ENCODE assay signal across 16 cellular contexts in genomic region chr11:45927332-45927683, GRCh38. TPM values are rescaled to one million over a fixed set of nuclear protein-coding genes. Genes with fewer than 3 reads are reported as not detected.
DNase-seq lines count a peak whose midpoint lies in the region; ATAC-seq and TF ChIP-seq lines count a peak whose summit lies in the region.
"Had no signal": no experiment of that assay in that cellular context is flagged by ENCODE, and none has a peak within 500 bp of the region (broad histone marks: within the 10 kb centered on the region; RNA-seq: fewer than 3 reads in every experiment).

No MANE protein-coding gene starts in this region.

- H3K79me2 ChIP-seq in osteoblast (ENCODE audit: insufficient read depth, low read length) (no peaks in the 10 kb centered on the region), PC-3 (ENCODE audit: low read length) (peaks cover 5% of the 10 kb centered on the region; the same call in 1 of the 2 replicates)

- peak overlapping the region in 4 of 7 donors; percentile 29 to 78 (median 58) for H3K27ac Mint-ChIP-seq in CD4-positive, alpha-beta memory T cell
- peak overlapping the region; percentile 5 for H3K27ac Mint-ChIP-seq in activated naive CD8-positive, alpha-beta T cell treated with anti-CD3 and anti-CD28 coated beads, Interleukin-2, amount 10 ng/mL, durations not matched to agents 7 days and 5 days

- no TSS peak for BruUV-seq in PC-3 (replicated peaks; lab: Mats Ljungman, UMichigan)

- H3K9me3 Mint-ChIP-seq in CD4-positive, alpha-beta memory T cell: peaks cover 0 to 2% (median 0%) of the 10 kb centered on the region in 8 donors
- no peaks in the 10 kb centered on the region for H3K9me3 Mint-ChIP-seq in activated naive CD8-positive, alpha-beta T cell treated with anti-CD3 and anti-CD28 coated beads, Interleukin-2, amount 10 ng/mL, durations not matched to agents 7 days and 5 days

- POLR2A ChIA-PET in CD4-positive, alpha-beta memory T cell (lab: Charles Lee; ENCODE audit: partially characterized antibody): interaction anchor here (6.2 kb wide), 1 partner anchor 9 kb away, joined by 77 read pairs; the partner anchor contains the start of gene PEX16
- POLR2A ChIA-PET in activated naive CD8-positive, alpha-beta T cell treated with anti-CD3 and anti-CD28 coated beads, Interleukin-2, amount 10 ng/mL, durations not matched to agents 7 days and 5 days (lab: Charles Lee): interaction anchor here (5.5 kb wide), 1 partner anchor 10 kb away, joined by 40 read pairs; the partner anchor contains the start of gene PEX16
- POLR2A ChIA-PET in PC-3 (lab: Charles Lee; ENCODE audit: unreplicated experiment): no interaction called here

- intact Hi-C loops in CD4-positive, alpha-beta memory T cell (cut with micrococcal nuclease): no loop called here
- intact Hi-C loops in PC-3 (cut with micrococcal nuclease): no loop called here

- H3K36me3 Mint-ChIP-seq in CD4-positive, alpha-beta memory T cell: peaks cover 6 to 9% of the 10 kb centered on the region in 2 donors
- no peaks in the 10 kb centered on the region for H3K36me3 Mint-ChIP-seq in activated naive CD8-positive, alpha-beta T cell treated with anti-CD3 and anti-CD28 coated beads, Interleukin-2, amount 10 ng/mL, durations not matched to agents 7 days and 5 days

- peaks cover 5% of the 10 kb centered on the region for H4K20me1 ChIP-seq in osteoblast (ENCODE audit: insufficient read depth, low read length)
- H4K20me1 ChIP-seq in PC-3 (ENCODE audit: low read length): no peaks in the 10 kb centered on the region

- ATAC-seq in activated naive CD8-positive, alpha-beta T cell treated with anti-CD3 and anti-CD28 coated beads, Interleukin-2, amount 10 ng/mL, durations not matched to agents 7 days and 5 days (ENCODE audit: low read depth): no peak
- no peak for ATAC-seq in PC-3
- ATAC-seq: left lung had no signal

- H3K9ac ChIP-seq in PC-3 (ENCODE audit: low read length): no peak overlapping the region

- no peaks in the 10 kb centered on the region for H3K36me3 ChIP-seq in CD4-positive, alpha-beta memory T cell (ENCODE audit: insufficient read depth, low read length)
- H3K36me3 ChIP-seq in osteoblast (ENCODE audit: insufficient read depth, low read length) (no peaks in the 10 kb centered on the region), PC-3 (ENCODE audit: low read depth, low read length) (no peaks in the 10 kb centered on the region)
- H3K36me3 ChIP-seq: HAP-1, Peyer's patch had no signal

- no peaks in the 10 kb centered on the region for H3F3A ChIP-seq in PC-3 (ENCODE audit: low read length, unreplicated experiment)

- H3K27ac ChIP-seq in CD4-positive, alpha-beta memory T cell (ENCODE audit: low read depth, low read length): no peak overlapping the region
- H3K27ac ChIP-seq in osteoblast (ENCODE audit: low read depth, low read length) (no peak overlapping the region), PC-3 (ENCODE audit: low read length) (no peak overlapping the region)
- H3K27ac ChIP-seq: left lung, WERI-Rb-1 had no signal

- H3K4me1 Mint-ChIP-seq in CD4-positive, alpha-beta memory T cell: peaks cover 26 to 59% (median 43%) of the 10 kb centered on the region in 4 donors
- H3K4me1 Mint-ChIP-seq in activated naive CD8-positive, alpha-beta T cell treated with anti-CD3 and anti-CD28 coated beads, Interleukin-2, amount 10 ng/mL, durations not matched to agents 7 days and 5 days: peaks cover 17% of the 10 kb centered on the region

- no peaks in the 10 kb centered on the region for H3K9me2 ChIP-seq in PC-3 (replicated peaks; ENCODE audit: low read length)

- no peaks in the 10 kb centered on the region for H3K27me3 ChIP-seq in CD4-positive, alpha-beta memory T cell (ENCODE audit: insufficient read depth, low read length)
- H3K27me3 ChIP-seq in osteoblast (ENCODE audit: insufficient read depth, low read length): peaks cover 39% of the 10 kb centered on the region
- no peaks in the 10 kb centered on the region for H3K27me3 ChIP-seq in PC-3 (ENCODE audit: low read length)

- CTCF ChIA-PET in CD4-positive, alpha-beta memory T cell (lab: Charles Lee; ENCODE audit: partially characterized antibody): interaction anchor here (2.0 kb wide), 1 partner anchor 38 kb away, joined by 6 read pairs; no protein-coding TSS in a partner anchor
- CTCF ChIA-PET in PC-3 (lab: Charles Lee): no interaction called here

- no peak for TF ChIP-seq CTCF in GM13977 (IDR thresholded peaks at IDR 0.05; ENCODE audit: extremely low read depth, insufficient read depth, missing control alignments)
- no peak for TF ChIP-seq CTCF in osteoblast (IDR thresholded peaks at IDR 0.05; ENCODE audit: extremely low read depth, low read depth, low read length)
- TF ChIP-seq CTCF in PC-3 (conservative IDR thresholded peaks at IDR 0.05; ENCODE audit: low read depth, low read length): no peak

- no peak for DNase-seq in CD4-positive, alpha-beta memory T cell
- DNase-seq in GM13977 (ENCODE audit: low spot score): peak; percentile 21
- DNase-seq in activated naive CD8-positive, alpha-beta T cell treated with anti-CD3 and anti-CD28 coated beads, Interleukin-2, amount 10 ng/mL, durations not matched to agents 7 days and 5 days: peak; percentile 48
- peak; percentile 77 for DNase-seq in osteoblast (ENCODE audit: insufficient read length, low spot score, missing footprints)
- no peak for DNase-seq in stimulated activated CD4-positive, alpha-beta T cell treated with anti-CD3 and anti-CD28 coated beads, Interleukin-12 subunit alpha, Interleukin-12 subunit beta, amount 100 ng/mL, for 4 hours
- DNase-seq in GM19238 (ENCODE audit: insufficient read length, low spot score): no peak
- DNase-seq in hepatic stellate cell (ENCODE audit: low spot score): no peak
- DNase-seq in PC-3: no peak
- DNase-seq: effector memory CD4-positive, alpha-beta T cell; NCI-H2107; NCI-H774; WERI-Rb-1 had no signal

- H3K9me3 ChIP-seq in CD4-positive, alpha-beta memory T cell (ENCODE audit: control insufficient read depth in 1 of 2, low read length in 2 of 2): no peaks in the 10 kb centered on the region
- no peaks in the 10 kb centered on the region for H3K9me3 ChIP-seq in osteoblast (ENCODE audit: low read depth, low read length)
- no peaks in the 10 kb centered on the region for H3K9me3 ChIP-seq in PC-3 (ENCODE audit: low read length)
- H3K9me3 ChIP-seq: HAP-1, left lung, Peyer's patch had no signal

- H3K4me3 ChIP-seq in CD4-positive, alpha-beta memory T cell (ENCODE audit: low read length in 2 of 2): no peak overlapping the region
- H3K4me3 ChIP-seq in osteoblast (ENCODE audit: insufficient read depth, low read length) (no peak overlapping the region), PC-3 (ENCODE audit: low read length) (no peak overlapping the region)
- H3K4me3 ChIP-seq: HAP-1, left lung, Peyer's patch had no signal

- peaks cover 0 to 1% of the 10 kb centered on the region in 2 donors for H3K27me3 Mint-ChIP-seq in CD4-positive, alpha-beta memory T cell
- H3K27me3 Mint-ChIP-seq in activated naive CD8-positive, alpha-beta T cell treated with anti-CD3 and anti-CD28 coated beads, Interleukin-2, amount 10 ng/mL, durations not matched to agents 7 days and 5 days: peaks cover 13% of the 10 kb centered on the region

- no peak overlapping the region for H3K4me3 Mint-ChIP-seq in CD4-positive, alpha-beta memory T cell
- H3K4me3 Mint-ChIP-seq in activated naive CD8-positive, alpha-beta T cell treated with anti-CD3 and anti-CD28 coated beads, Interleukin-2, amount 10 ng/mL, durations not matched to agents 7 days and 5 days: no peak overlapping the region

- no peak overlapping the region for H2AFZ ChIP-seq in osteoblast (ENCODE audit: low read length)
- H2AFZ ChIP-seq in PC-3 (ENCODE audit: low read length): no peak overlapping the region

- H3K4me1 ChIP-seq in CD4-positive, alpha-beta memory T cell (ENCODE audit: insufficient read depth, low read length): peaks cover 47% of the 10 kb centered on the region
- H3K4me1 ChIP-seq in osteoblast (ENCODE audit: insufficient read depth, low read length): no peaks in the 10 kb centered on the region
- peaks cover 7% of the 10 kb centered on the region; the same call in 1 of the 2 replicates for H3K4me1 ChIP-seq in PC-3 (ENCODE audit: insufficient read depth, low read length)
- H3K4me1 ChIP-seq: HAP-1 had no signal

- H3K4me2 ChIP-seq in osteoblast (ENCODE audit: insufficient read depth, low read length) (no peak overlapping the region), PC-3 (ENCODE audit: low read length) (no peak overlapping the region)

- in situ Hi-C loops in GM13977 (cut with MboI; ENCODE audit: low pct_unique_long_range_greater_than_20kb, low sequenced_read_pairs, unreplicated experiment): no loop called here

RNA-seq across cellular contexts. Expression of gene LARGE2, which starts 4.9 kb away (rescaled TPM):
- 1 to 10 TPM; 4.2 to 5.1 TPM for total RNA-seq in CD4-positive, alpha-beta memory T cell
- polyA plus RNA-seq in CD4-positive, alpha-beta memory T cell: 1 to 10 TPM; 3.1 to 8.6 TPM
- total RNA-seq in activated naive CD8-positive, alpha-beta T cell treated with anti-CD3 and anti-CD28 coated beads, Interleukin-2, amount 10 ng/mL, durations not matched to agents 7 days and 5 days: 1 to 10 TPM; 2.5 to 2.7 TPM
- not detected in 2 replicates for total RNA-seq in osteoblast
- total RNA-seq in PC-3 (2014; rRNA removed): 18.4 and 19.6 TPM in 2 replicates
- total RNA-seq: myocyte had no signal

RNA-seq across cellular contexts. Expression of gene PEX16, which starts 9.6 kb away (rescaled TPM):
- total RNA-seq in CD4-positive, alpha-beta memory T cell: 10 to 100 TPM; 53.0 to 62.7 TPM
- polyA plus RNA-seq in CD4-positive, alpha-beta memory T cell: 10 to 100 TPM; 49.6 to 71.5 TPM
- total RNA-seq in activated naive CD8-positive, alpha-beta T cell treated with anti-CD3 and anti-CD28 coated beads, Interleukin-2, amount 10 ng/mL, durations not matched to agents 7 days and 5 days: 10 to 100 TPM; 49.4 to 61.5 TPM
- total RNA-seq in osteoblast (27.4 and 28.6 TPM in 2 replicates), PC-3 (2014; rRNA removed) (43.5 and 56.7 TPM in 2 replicates)

RNA-seq across cellular contexts. Expression of gene FREY1, which starts 20.2 kb away (rescaled TPM):
- total RNA-seq in CD4-positive, alpha-beta memory T cell: 1 to 10 TPM; 4.5 to 4.8 TPM
- polyA plus RNA-seq in CD4-positive, alpha-beta memory T cell: not detected
- 1 to 10 TPM; 3.9 TPM for total RNA-seq in activated naive CD8-positive, alpha-beta T cell treated with anti-CD3 and anti-CD28 coated beads, Interleukin-2, amount 10 ng/mL, durations not matched to agents 7 days and 5 days
- total RNA-seq in osteoblast (0.88 and 1.8 TPM in 2 replicates), PC-3 (2014; rRNA removed) (0.15 and 2.1 TPM in 2 replicates)

RNA-seq across cellular contexts. Expression of gene MAPK8IP1, which starts 41.9 kb away (rescaled TPM):
- total RNA-seq in CD4-positive, alpha-beta memory T cell: under 1 TPM; 0.73 to 0.86 TPM
- under 1 TPM; 0.06 to 0.08 TPM for polyA plus RNA-seq in CD4-positive, alpha-beta memory T cell
- total RNA-seq in activated naive CD8-positive, alpha-beta T cell treated with anti-CD3 and anti-CD28 coated beads, Interleukin-2, amount 10 ng/mL, durations not matched to agents 7 days and 5 days: under 1 TPM; 0.85 to 0.86 TPM
- 8.0 and 9.7 TPM in 2 replicates for total RNA-seq in osteoblast
- total RNA-seq in PC-3 (2014; rRNA removed): 7.1 and 10.5 TPM in 2 replicates

Comparison
In these comparisons a context has a peak if more than half of its experiments do, and no peak if none do; other contexts are left out.
1. DNase-seq: peak in GM13977 (single experiment), activated naive CD8-positive, alpha-beta T cell treated with anti-CD3 and anti-CD28 coated beads, Interleukin-2, amount 10 ng/mL, durations not matched to agents 7 days and 5 days (single experiment) and osteoblast (single experiment); none in CD4-positive, alpha-beta memory T cell (0 of 5), stimulated activated CD4-positive, alpha-beta T cell treated with anti-CD3 and anti-CD28 coated beads, Interleukin-12 subunit alpha, Interleukin-12 subunit beta, amount 100 ng/mL, for 4 hours (single experiment), GM19238 (single experiment), hepatic stellate cell (single experiment) and PC-3 (single experiment).